ENCODE assay signal across 26 cellular contexts in the genomic region with DNA sequence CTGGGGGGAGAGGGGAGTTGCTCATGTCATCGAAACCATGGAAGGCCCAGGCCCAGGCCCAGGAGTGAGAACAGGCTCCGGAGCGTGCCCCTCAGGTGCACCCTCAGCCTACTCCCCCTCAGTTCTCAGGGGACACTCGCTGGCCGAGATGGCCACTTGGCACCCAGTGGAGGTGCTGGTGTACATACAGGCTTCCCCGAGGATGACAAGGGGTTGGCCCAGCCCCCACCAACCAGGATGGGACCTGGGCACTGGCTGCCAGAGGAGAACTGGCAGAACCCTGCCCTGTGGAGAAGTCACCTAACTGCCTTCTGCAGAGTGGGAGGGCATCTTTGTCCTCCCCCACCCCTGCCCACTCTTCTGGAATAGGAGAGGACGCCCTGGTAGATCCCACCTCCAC. TPM values are rescaled to one million over a fixed set of nuclear protein-coding genes. Genes with fewer than 3 reads are reported as not detected.
"Had no signal": no experiment of that assay in that cellular context is flagged by ENCODE, and none has a peak within 500 bp of the region (broad histone marks: within the 10 kb centered on the region; RNA-seq: fewer than 3 reads in every experiment).

No MANE protein-coding gene starts in this region.

- H2AFZ ChIP-seq: hepatocyte, parathyroid adenoma had no signal

- H3K4me3 ChIP-seq: hepatocyte, prostate gland, spleen, stomach had no signal

- DNase-seq: dermis blood vessel endothelial cell; effector CD4-positive, alpha-beta T cell; foreskin melanocyte; head of caudate nucleus; mammary epithelial cell; naive thymus-derived CD4-positive, alpha-beta T cell; nephron progenitor cell; spleen; stimulated activated CD4-positive, alpha-beta T cell treated with anti-CD3 and anti-CD28 coated beads, Interleukin-2, amount 100 ng/mL, for 24 hours; stimulated activated CD4-positive, alpha-beta T cell treated with anti-CD3 and anti-CD28 coated beads, Interleukin-4, amount 100 ng/mL, for 4 hours; stimulated activated naive CD4-positive, alpha-beta T cell; stomach; trophoblast cell had no signal

- H3K9ac ChIP-seq: parathyroid adenoma had no signal

- H3K79me2 ChIP-seq: hepatocyte, parathyroid adenoma had no signal

- ATAC-seq: naive thymus-derived CD4-positive, alpha-beta T cell had no signal

- H3K9me3 ChIP-seq: prostate gland, spleen, stomach had no signal

- H3K4me1 Mint-ChIP-seq: nephron progenitor cell had no signal

- H3K4me1 ChIP-seq: parathyroid adenoma had no signal

- H3K36me3 ChIP-seq: prostate gland, spleen, stomach had no signal

- H3K27ac Mint-ChIP-seq: nephron progenitor cell had no signal

- H3K9me3 Mint-ChIP-seq: nephron progenitor cell had no signal

- H3K36me3 Mint-ChIP-seq: naive thymus-derived CD4-positive, alpha-beta T cell had no signal

- H3K27ac ChIP-seq: hepatocyte, parathyroid adenoma, prostate gland, spleen, stomach had no signal

- H3K4me2 ChIP-seq: hepatocyte had no signal

RNA-seq across cellular contexts. Expression of a gene that starts 9.5 kb away (rescaled TPM):
- total RNA-seq: dermis blood vessel endothelial cell; kidney epithelial cell; liver; mammary epithelial cell; mesenteric fat pad; mononuclear cell; naive thymus-derived CD4-positive, alpha-beta T cell; omental fat pad; renal cortical epithelial cell; sciatic nerve; skeletal muscle tissue; spleen; urinary bladder had no signal
- polyA plus RNA-seq: esophagus; hepatocyte; liver; mammary epithelial cell; naive thymus-derived CD4-positive, alpha-beta T cell; urinary bladder had no signal
